ENCODE assay signal across 1 cellular context in the genomic region with DNA sequence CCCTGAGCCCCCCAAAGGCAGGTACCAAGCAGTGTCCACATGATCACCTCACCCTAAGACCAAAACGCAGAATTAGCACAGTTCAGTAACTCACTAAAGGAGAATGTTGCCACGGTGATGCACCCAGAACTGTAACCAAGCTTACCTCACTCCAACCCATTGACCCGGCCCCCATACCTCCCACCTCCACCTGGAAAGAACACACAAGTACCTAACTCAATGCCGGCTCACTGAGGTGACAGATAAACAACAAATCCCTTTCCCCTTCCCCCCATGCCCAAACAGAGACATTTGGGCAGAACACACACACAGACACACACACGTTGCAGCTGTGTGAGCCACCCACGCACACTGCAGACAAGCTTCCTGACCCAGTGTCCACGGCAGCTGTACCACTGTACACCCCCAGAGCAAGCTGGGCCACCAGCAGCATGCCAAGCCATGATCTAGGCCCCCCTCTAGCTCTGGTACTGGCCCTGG.
TF ChIP-seq lines count a peak whose summit lies in the region.

No MANE protein-coding gene starts in this region.

TF ChIP-seq in H1, 55 proteins besides CTCF, POLR2A, EP300 and RAD21:
- TF ChIP-seq CBX5 (IDR thresholded peaks at IDR 0.05; ENCODE audit: low read depth, low read length): no peak
- no peak for TF ChIP-seq CREB1 (IDR thresholded peaks at IDR 0.05)
- no peak for TF ChIP-seq NRF1 (IDR thresholded peaks at IDR 0.05; ENCODE audit: low read depth, low read length)
